ENCODE assay signal across 18 cellular contexts in the genomic region with DNA sequence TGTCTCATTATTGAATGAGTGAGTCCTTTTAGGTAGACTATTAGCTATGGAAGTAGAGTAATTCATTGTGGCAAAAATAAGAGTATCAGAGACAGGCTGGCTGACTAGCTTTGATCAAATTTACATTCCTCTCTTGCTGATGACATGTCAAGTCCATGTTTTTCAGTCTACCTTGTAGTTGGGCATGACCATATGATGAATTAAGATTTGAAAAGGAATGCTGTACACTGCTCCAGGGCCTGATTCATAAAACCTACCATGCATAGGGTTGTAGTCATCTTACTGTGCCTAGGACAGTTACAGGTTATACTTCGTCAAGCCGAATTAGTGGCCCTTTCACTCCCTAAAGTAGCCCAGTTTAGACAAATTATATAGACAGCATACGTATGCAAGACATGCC.
DNase-seq lines count a peak whose midpoint lies in the region; ATAC-seq and TF ChIP-seq lines count a peak whose summit lies in the region.
"Had no signal": no experiment of that assay in that cellular context is flagged by ENCODE, and none has a peak within 500 bp of the region (broad histone marks: within the 10 kb centered on the region; RNA-seq: fewer than 3 reads in every experiment).

No MANE protein-coding gene starts in this region.

- H3K27me3 ChIP-seq in mammary epithelial cell (ENCODE audit: insufficient read depth, low read length), result no peaks in the 10 kb centered on the region
- H3K27me3 ChIP-seq: BLaER1 had no signal

- POLR2A ChIA-PET in MCF 10A (lab: Yijun Ruan, JAX), result interaction anchor here (0.7 kb wide), 1 partner anchor 64 kb away, joined by 3 read pairs; no protein-coding TSS in a partner anchor

- H3K4me1 ChIP-seq in mammary epithelial cell (ENCODE audit: insufficient read depth, low read length), result no peaks in the 10 kb centered on the region
- H3K4me1 ChIP-seq: BLaER1, Caco-2, HAP-1 had no signal

- H3K27me3 Mint-ChIP-seq in MCF 10A (ENCODE audit: insufficient read depth, unreplicated experiment), result no peaks in the 10 kb centered on the region
- H3K27me3 Mint-ChIP-seq in type B pancreatic cell, result no peaks in the 10 kb centered on the region
- no peaks in the 10 kb centered on the region for H3K27me3 Mint-ChIP-seq in HFFc6 (ENCODE audit: insufficient read depth)
- H3K27me3 Mint-ChIP-seq: B cell; CD4-positive, CD25-positive, alpha-beta regulatory T cell had no signal

- H3K4me1 Mint-ChIP-seq in MCF 10A (ENCODE audit: insufficient read depth, unreplicated experiment) (no peaks in the 10 kb centered on the region), type B pancreatic cell (ENCODE audit: unreplicated experiment) (no peaks in the 10 kb centered on the region), HFFc6 (ENCODE audit: low read depth) (no peaks in the 10 kb centered on the region)
- H3K4me1 Mint-ChIP-seq: B cell; CD4-positive, CD25-positive, alpha-beta regulatory T cell had no signal

- no peaks in the 10 kb centered on the region for H3K79me2 ChIP-seq in mammary epithelial cell (ENCODE audit: insufficient read depth, low read length)

- in situ Hi-C loops in mammary epithelial cell (cut with MboI; ENCODE audit: low sequenced_read_pairs in 2 of 2), result no loop called here

- BruUV-seq in mammary epithelial cell (replicated peaks; lab: Mats Ljungman, UMichigan) (no TSS peak), MCF 10A (replicated peaks; lab: Mats Ljungman, UMichigan) (no TSS peak)

- no peak overlapping the region for H3K4me3 ChIP-seq in mammary epithelial cell (replicated peaks in 1 of 3; ENCODE audit: insufficient read depth in 1 of 3, low read depth in 2 of 3, low read length in 3 of 3)
- H3K4me3 ChIP-seq: BLaER1, HAP-1 had no signal

- H3K4me2 ChIP-seq in mammary epithelial cell (ENCODE audit: insufficient read depth, low read depth, low read length), result no peak overlapping the region
- H3K4me2 ChIP-seq: BLaER1 had no signal

- 80% methylated on average over 3 of the region's 3 CpGs for WGBS in mammary epithelial cell (ENCODE audit: low coverage, missing lambda C conversion rate)

- H3K27ac ChIP-seq in mammary epithelial cell (ENCODE audit: insufficient read depth, low read depth, low read length), result no peak overlapping the region
- H3K27ac ChIP-seq: 22Rv1, BLaER1, C4-2B had no signal

- H3K4me3 Mint-ChIP-seq in MCF 10A (ENCODE audit: unreplicated experiment) (no peak overlapping the region), type B pancreatic cell (peak overlapping the region; percentile 7), HFFc6 (no peak overlapping the region)
- H3K4me3 Mint-ChIP-seq: B cell; CD4-positive, CD25-positive, alpha-beta regulatory T cell; CD8-positive, alpha-beta T cell had no signal

- H3K9ac ChIP-seq in mammary epithelial cell (ENCODE audit: insufficient read depth, low read length), result no peak overlapping the region
- H3K9ac ChIP-seq: BLaER1 had no signal

- H3K36me3 ChIP-seq in mammary epithelial cell (ENCODE audit: insufficient read depth, low read length), result no peaks in the 10 kb centered on the region
- H3K36me3 ChIP-seq: BLaER1, HAP-1 had no signal

- dilution Hi-C loops in mammary epithelial cell (cut with HindIII; ENCODE audit: low sequenced_read_pairs), result no loop called here

- CTCF ChIA-PET in mammary epithelial cell (lab: Charles Lee; ENCODE audit: low non-redundant PET), result no interaction called here
- CTCF ChIA-PET in MCF 10A (lab: Yijun Ruan, JAX), result no interaction called here

- intact Hi-C loops in mammary epithelial cell (cut with micrococcal nuclease), result no loop called here
- intact Hi-C loops in MCF 10A (cut with micrococcal nuclease), result no loop called here

- peak; percentile 23 for ATAC-seq in esophagus mucosa
- no peak for ATAC-seq in GM21360 (IDR thresholded peaks at IDR 0.05; ENCODE audit: unreplicated experiment)
- ATAC-seq: CD8-positive, alpha-beta T cell had no signal

- H3K9me3 ChIP-seq in mammary epithelial cell (replicated peaks; ENCODE audit: insufficient read depth, low read length), result peaks cover 5% of the 10 kb centered on the region
- H3K9me3 ChIP-seq: HAP-1 had no signal

- DNase-seq in mammary epithelial cell (no peak), MCF 10A (ENCODE audit: unreplicated experiment) (no peak), type B pancreatic cell (ENCODE audit: extremely low spot score, unreplicated experiment) (no peak), NCI-H82 treated with DMSO at 0.1 percent for 48 hours (lab: John Stamatoyannopoulos, UW; ENCODE audit: unreplicated experiment) (no peak), HFFc6 (no peak)
- DNase-seq: Caco-2; CD4-positive, CD25-positive, alpha-beta regulatory T cell; CD8-positive, alpha-beta T cell; DMS153; DND-41; GOT3 had no signal

- peak overlapping the region; percentile 36 for H2AFZ ChIP-seq in mammary epithelial cell (ENCODE audit: low read depth, low read length)

- H3K36me3 Mint-ChIP-seq in MCF 10A (ENCODE audit: insufficient read depth, unreplicated experiment), result no peaks in the 10 kb centered on the region
- H3K36me3 Mint-ChIP-seq in type B pancreatic cell, result no peaks in the 10 kb centered on the region
- H3K36me3 Mint-ChIP-seq in HFFc6 (ENCODE audit: low read depth), result no peaks in the 10 kb centered on the region
- H3K36me3 Mint-ChIP-seq: CD4-positive, CD25-positive, alpha-beta regulatory T cell; CD8-positive, alpha-beta T cell had no signal

- H3K27ac Mint-ChIP-seq in MCF 10A (ENCODE audit: low read depth, unreplicated experiment) (no peak overlapping the region), type B pancreatic cell (peak overlapping the region; percentile 2), HFFc6 (no peak overlapping the region)
- H3K27ac Mint-ChIP-seq: B cell; CD4-positive, CD25-positive, alpha-beta regulatory T cell; CD8-positive, alpha-beta T cell had no signal

- H3K9me3 Mint-ChIP-seq in MCF 10A (ENCODE audit: unreplicated experiment) (no peaks in the 10 kb centered on the region), type B pancreatic cell (peaks cover 4% of the 10 kb centered on the region), HFFc6 (peaks cover 12% of the 10 kb centered on the region; the same call in 1 of the 2 replicates)

- TF ChIP-seq CTCF in mammary epithelial cell (conservative IDR thresholded peaks at IDR 0.05 in 1 of 2, IDR thresholded peaks at IDR 0.05 in 1 of 2; ENCODE audit: extremely low read depth in 1 of 2, insufficient read depth in 1 of 2, low read depth in 1 of 2, low read length in 2 of 2), result no peak
- TF ChIP-seq CTCF in MCF 10A (IDR thresholded peaks at IDR 0.05; ENCODE audit: unreplicated experiment), result no peak
- TF ChIP-seq CTCF in type B pancreatic cell (conservative IDR thresholded peaks at IDR 0.05), result no peak
- no peak for TF ChIP-seq CTCF in HFFc6 (IDR thresholded peaks at IDR 0.05)

- H4K20me1 ChIP-seq in mammary epithelial cell (ENCODE audit: insufficient read depth, low read length), result no peaks in the 10 kb centered on the region
- H4K20me1 ChIP-seq: BLaER1 had no signal
